ENCODE assay signal across 1 cellular context in the genomic region with DNA sequence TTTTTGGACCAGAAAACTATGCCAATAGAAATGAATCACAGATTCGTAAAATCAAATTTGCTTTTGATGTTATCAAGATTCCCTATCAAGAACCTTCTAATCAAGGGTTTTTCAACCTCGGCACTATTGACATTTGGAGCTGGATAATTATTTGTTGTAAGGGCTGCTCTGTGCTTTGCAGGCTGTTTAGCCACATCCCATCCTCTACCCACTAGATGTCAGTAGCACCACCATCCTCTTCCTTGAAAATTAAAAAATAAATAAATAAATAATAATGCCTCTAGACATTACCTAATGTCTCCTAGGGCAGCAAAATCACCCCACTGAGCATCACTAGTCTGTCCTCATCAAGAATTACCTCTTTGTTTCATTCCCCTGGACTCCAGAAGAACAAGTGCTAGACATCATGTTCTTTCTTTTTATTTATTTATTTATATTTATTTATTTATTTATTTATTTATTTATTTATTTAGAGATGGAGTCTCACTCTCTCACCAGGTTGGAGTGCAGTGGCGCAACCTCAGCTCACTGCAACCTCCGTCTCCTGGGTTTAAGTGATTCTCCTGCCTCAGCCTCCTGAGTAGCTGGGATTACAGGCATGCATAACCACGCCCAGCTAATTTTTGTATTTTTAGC.
TF ChIP-seq lines count a peak whose summit lies in the region.

No MANE protein-coding gene starts in this region.

TF ChIP-seq in GM23338, 12 proteins besides CTCF, POLR2A, EP300 and RAD21 (continued from another document):
- TF ChIP-seq, protein P1, sequence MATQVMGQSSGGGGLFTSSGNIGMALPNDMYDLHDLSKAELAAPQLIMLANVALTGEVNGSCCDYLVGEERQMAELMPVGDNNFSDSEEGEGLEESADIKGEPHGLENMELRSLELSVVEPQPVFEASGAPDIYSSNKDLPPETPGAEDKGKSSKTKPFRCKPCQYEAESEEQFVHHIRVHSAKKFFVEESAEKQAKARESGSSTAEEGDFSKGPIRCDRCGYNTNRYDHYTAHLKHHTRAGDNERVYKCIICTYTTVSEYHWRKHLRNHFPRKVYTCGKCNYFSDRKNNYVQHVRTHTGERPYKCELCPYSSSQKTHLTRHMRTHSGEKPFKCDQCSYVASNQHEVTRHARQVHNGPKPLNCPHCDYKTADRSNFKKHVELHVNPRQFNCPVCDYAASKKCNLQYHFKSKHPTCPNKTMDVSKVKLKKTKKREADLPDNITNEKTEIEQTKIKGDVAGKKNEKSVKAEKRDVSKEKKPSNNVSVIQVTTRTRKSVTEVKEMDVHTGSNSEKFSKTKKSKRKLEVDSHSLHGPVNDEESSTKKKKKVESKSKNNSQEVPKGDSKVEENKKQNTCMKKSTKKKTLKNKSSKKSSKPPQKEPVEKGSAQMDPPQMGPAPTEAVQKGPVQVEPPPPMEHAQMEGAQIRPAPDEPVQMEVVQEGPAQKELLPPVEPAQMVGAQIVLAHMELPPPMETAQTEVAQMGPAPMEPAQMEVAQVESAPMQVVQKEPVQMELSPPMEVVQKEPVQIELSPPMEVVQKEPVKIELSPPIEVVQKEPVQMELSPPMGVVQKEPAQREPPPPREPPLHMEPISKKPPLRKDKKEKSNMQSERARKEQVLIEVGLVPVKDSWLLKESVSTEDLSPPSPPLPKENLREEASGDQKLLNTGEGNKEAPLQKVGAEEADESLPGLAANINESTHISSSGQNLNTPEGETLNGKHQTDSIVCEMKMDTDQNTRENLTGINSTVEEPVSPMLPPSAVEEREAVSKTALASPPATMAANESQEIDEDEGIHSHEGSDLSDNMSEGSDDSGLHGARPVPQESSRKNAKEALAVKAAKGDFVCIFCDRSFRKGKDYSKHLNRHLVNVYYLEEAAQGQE (IDR thresholded peaks at IDR 0.05; ENCODE audit: unreplicated experiment): no peak
- TF ChIP-seq EZH2 (IDR thresholded peaks at IDR 0.05; ENCODE audit: low read depth, unreplicated experiment): no peak
- TF ChIP-seq EZH2phosphoT487 (IDR thresholded peaks at IDR 0.05; ENCODE audit: unreplicated experiment): no peak
- TF ChIP-seq STAT1 (IDR thresholded peaks at IDR 0.05; ENCODE audit: unreplicated experiment): no peak
